1 cellular context compared by ENCODE assay signal in the genomic region with DNA sequence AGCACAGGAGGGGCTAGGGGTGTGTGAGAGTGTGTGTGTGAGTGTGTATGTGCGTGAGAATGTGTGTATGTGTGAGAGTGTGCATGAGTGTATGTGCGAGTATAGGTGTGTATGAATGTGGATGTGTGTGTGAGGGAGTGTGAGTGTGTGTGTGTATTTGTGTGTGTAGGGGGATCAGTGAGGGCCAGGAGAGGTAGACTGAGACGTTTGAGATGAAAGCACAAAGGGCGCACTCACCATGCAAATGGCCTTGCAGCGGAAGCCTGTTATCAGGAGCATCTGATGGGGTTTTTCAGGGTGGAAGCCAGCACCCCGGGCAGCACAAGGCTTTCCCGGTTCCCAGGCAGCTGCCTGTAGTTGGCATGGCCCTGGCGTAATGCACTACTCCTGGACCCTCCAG.
TF ChIP-seq lines count a peak whose summit lies in the region.

No MANE protein-coding gene starts in this region.

TF ChIP-seq in K562, 482 proteins besides CTCF, POLR2A, EP300 and RAD21:
- peak; percentile 48; the same call in 1 of the 2 replicates for TF ChIP-seq MCM3 (IDR thresholded peaks at IDR 0.05)
- TF ChIP-seq CBX3 (IDR thresholded peaks at IDR 0.05; ENCODE audit: borderline replicate concordance in 1 of 2, low read length in 2 of 2): no peak
- TF ChIP-seq, protein P1, sequence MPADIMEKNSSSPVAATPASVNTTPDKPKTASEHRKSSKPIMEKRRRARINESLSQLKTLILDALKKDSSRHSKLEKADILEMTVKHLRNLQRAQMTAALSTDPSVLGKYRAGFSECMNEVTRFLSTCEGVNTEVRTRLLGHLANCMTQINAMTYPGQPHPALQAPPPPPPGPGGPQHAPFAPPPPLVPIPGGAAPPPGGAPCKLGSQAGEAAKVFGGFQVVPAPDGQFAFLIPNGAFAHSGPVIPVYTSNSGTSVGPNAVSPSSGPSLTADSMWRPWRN (IDR thresholded peaks at IDR 0.05; ENCODE audit: low read depth): no peak
- no peak for TF ChIP-seq ZNF3 (CRISPR knock-in tag; IDR thresholded peaks at IDR 0.05)
- TF ChIP-seq, protein P2, sequence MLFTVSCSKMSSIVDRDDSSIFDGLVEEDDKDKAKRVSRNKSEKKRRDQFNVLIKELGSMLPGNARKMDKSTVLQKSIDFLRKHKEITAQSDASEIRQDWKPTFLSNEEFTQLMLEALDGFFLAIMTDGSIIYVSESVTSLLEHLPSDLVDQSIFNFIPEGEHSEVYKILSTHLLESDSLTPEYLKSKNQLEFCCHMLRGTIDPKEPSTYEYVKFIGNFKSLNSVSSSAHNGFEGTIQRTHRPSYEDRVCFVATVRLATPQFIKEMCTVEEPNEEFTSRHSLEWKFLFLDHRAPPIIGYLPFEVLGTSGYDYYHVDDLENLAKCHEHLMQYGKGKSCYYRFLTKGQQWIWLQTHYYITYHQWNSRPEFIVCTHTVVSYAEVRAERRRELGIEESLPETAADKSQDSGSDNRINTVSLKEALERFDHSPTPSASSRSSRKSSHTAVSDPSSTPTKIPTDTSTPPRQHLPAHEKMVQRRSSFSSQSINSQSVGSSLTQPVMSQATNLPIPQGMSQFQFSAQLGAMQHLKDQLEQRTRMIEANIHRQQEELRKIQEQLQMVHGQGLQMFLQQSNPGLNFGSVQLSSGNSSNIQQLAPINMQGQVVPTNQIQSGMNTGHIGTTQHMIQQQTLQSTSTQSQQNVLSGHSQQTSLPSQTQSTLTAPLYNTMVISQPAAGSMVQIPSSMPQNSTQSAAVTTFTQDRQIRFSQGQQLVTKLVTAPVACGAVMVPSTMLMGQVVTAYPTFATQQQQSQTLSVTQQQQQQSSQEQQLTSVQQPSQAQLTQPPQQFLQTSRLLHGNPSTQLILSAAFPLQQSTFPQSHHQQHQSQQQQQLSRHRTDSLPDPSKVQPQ (CRISPR knock-in tag; IDR thresholded peaks at IDR 0.05; ENCODE audit: borderline replicate concordance): no peak
